In the genomic region with DNA sequence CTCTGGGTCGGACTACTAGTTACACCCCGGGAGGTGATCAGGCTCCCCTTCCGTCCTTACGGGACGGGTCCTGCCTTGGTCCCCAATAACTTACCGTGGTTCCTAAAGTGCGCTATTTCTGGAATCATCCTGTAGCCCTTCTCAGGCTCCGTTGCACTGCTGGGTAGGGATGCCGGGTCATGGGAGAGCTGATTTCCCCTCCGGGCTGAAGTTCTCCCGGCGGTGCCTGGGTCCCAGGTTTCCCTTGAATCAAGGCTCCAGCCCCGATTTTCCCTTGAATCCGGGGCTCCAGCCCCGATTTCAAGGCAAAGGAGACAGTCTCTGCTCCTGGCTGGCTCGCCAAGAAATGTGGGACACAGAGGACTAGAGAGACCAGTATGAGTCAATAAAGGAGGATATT, we compare ENCODE assay signal across 14 cellular contexts. TPM values are rescaled to one million over a fixed set of nuclear protein-coding genes. Genes with fewer than 3 reads are reported as not detected.
DNase-seq lines count a peak whose midpoint lies in the region; ATAC-seq and TF ChIP-seq lines count a peak whose summit lies in the region.
"Had no signal": no experiment of that assay in that cellular context is flagged by ENCODE, and none has a peak within 500 bp of the region (broad histone marks: within the 10 kb centered on the region; RNA-seq: fewer than 3 reads in every experiment).

No MANE protein-coding gene starts in this region.

- no TSS peak for BruUV-seq in MCF 10A (replicated peaks; lab: Mats Ljungman, UMichigan)

- H3K27ac Mint-ChIP-seq in MCF 10A (ENCODE audit: low read depth, unreplicated experiment) (no peak overlapping the region), mesothelial cell of epicardium (peak overlapping the region; percentile 81), T-helper 17 cell (no peak overlapping the region)

- intact Hi-C loops in breast epithelium (cut with DNase I; ENCODE audit: low total_unique reads): no loop called here
- intact Hi-C loops in MCF 10A (cut with micrococcal nuclease): no loop called here
- intact Hi-C loops in prostate gland (cut with DNase I): no loop called here
- intact Hi-C loops in aorta (cut with DNase I): no loop called here

- CTCF ChIA-PET in MCF 10A (lab: Yijun Ruan, JAX): no interaction called here

- no peaks in the 10 kb centered on the region for H3K36me3 ChIP-seq in breast epithelium
- H3K36me3 ChIP-seq in prostate gland: no peaks in the 10 kb centered on the region
- H3K36me3 ChIP-seq in aorta (ENCODE audit: control insufficient read depth in 1 of 2, insufficient read depth in 2 of 2, low read length in 1 of 2): no peaks in the 10 kb centered on the region

- H3K27ac ChIP-seq in breast epithelium (peak overlapping the region; percentile 67 to 88), prostate gland (peak overlapping the region; percentile 61 to 68), aorta (ENCODE audit: low read depth in 1 of 2, low read length in 2 of 2) (no peak overlapping the region)
- H3K27ac ChIP-seq: 22Rv1, BLaER1, GM23248 had no signal

- WGBS in prostate gland: 90% methylated on average over 16 of the region's 16 CpGs
- WGBS in aorta, 2 donors: 63 to 84% methylated on average over 16 of the region's 16 CpGs

- H3K4me1 ChIP-seq in breast epithelium (no peaks in the 10 kb centered on the region), prostate gland (replicated peaks) (no peaks in the 10 kb centered on the region), aorta (ENCODE audit: control insufficient read depth in 1 of 2, insufficient read depth in 2 of 2, low read length in 2 of 2) (peaks cover 0 to 2% of the 10 kb centered on the region in 2 donors)
- H3K4me1 ChIP-seq: BLaER1 had no signal

- H3K4me3 ChIP-seq in breast epithelium (peak overlapping the region in 2 of 3 donors; percentile 34 to 53), prostate gland (peak overlapping the region in 1 of 2 donors; percentile 4), aorta (ENCODE audit: low read length in 2 of 2) (no peak overlapping the region)
- H3K4me3 ChIP-seq: BLaER1, GM23248 had no signal

- H3K9me3 Mint-ChIP-seq in MCF 10A (ENCODE audit: unreplicated experiment) (peaks cover 17% of the 10 kb centered on the region), mesothelial cell of epicardium (peaks cover 30% of the 10 kb centered on the region)

- no peak for TF ChIP-seq CTCF in breast epithelium (IDR thresholded peaks at IDR 0.05)
- TF ChIP-seq CTCF in MCF 10A (IDR thresholded peaks at IDR 0.05; ENCODE audit: unreplicated experiment): no peak
- no peak for TF ChIP-seq CTCF in mesothelial cell of epicardium (IDR thresholded peaks at IDR 0.05; ENCODE audit: unreplicated experiment)
- TF ChIP-seq CTCF in prostate gland (IDR thresholded peaks at IDR 0.05): no peak

- H3K9me3 ChIP-seq in breast epithelium: no peaks in the 10 kb centered on the region
- no peaks in the 10 kb centered on the region for H3K9me3 ChIP-seq in prostate gland
- H3K9me3 ChIP-seq in aorta (ENCODE audit: control insufficient read depth, low read length): peaks cover 5% of the 10 kb centered on the region
- peaks cover 18% of the 10 kb centered on the region for H3K9me3 ChIP-seq in T-helper 17 cell (ENCODE audit: control insufficient read depth, low read length, poor library complexity, severe bottlenecking)

- H3K36me3 Mint-ChIP-seq in MCF 10A (ENCODE audit: insufficient read depth, unreplicated experiment) (no peaks in the 10 kb centered on the region), mesothelial cell of epicardium (peaks cover 27% of the 10 kb centered on the region), T-helper 17 cell (ENCODE audit: low read depth) (no peaks in the 10 kb centered on the region)

- TF ChIP-seq POLR2A in breast epithelium (IDR thresholded peaks at IDR 0.05) (no peak), prostate gland (IDR thresholded peaks at IDR 0.05) (no peak)

- no peaks in the 10 kb centered on the region for H3K27me3 ChIP-seq in breast epithelium
- H3K27me3 ChIP-seq in prostate gland (replicated peaks; ENCODE audit: insufficient read depth): no peaks in the 10 kb centered on the region
- no peaks in the 10 kb centered on the region for H3K27me3 ChIP-seq in aorta (ENCODE audit: control insufficient read depth in 1 of 2, insufficient read depth in 2 of 2, low read length in 1 of 2)
- H3K27me3 ChIP-seq: BLaER1 had no signal

- no peaks in the 10 kb centered on the region for H3K27me3 Mint-ChIP-seq in MCF 10A (ENCODE audit: insufficient read depth, unreplicated experiment)
- no peaks in the 10 kb centered on the region for H3K27me3 Mint-ChIP-seq in mesothelial cell of epicardium (ENCODE audit: low read depth)
- H3K27me3 Mint-ChIP-seq in T-helper 17 cell: no peaks in the 10 kb centered on the region

- H3K4me3 Mint-ChIP-seq in MCF 10A (ENCODE audit: unreplicated experiment): no peak overlapping the region
- H3K4me3 Mint-ChIP-seq in mesothelial cell of epicardium: no peak overlapping the region
- H3K4me3 Mint-ChIP-seq in T-helper 17 cell: no peak overlapping the region

- ATAC-seq in aorta (ENCODE audit: low FRiP score) (peak; percentile 6), T-helper 17 cell (no peak), GM21528 (IDR thresholded peaks at IDR 0.05; ENCODE audit: low FRiP score, unreplicated experiment) (no peak)

- POLR2A ChIA-PET in MCF 10A (lab: Yijun Ruan, JAX): no interaction called here

- DNase-seq in breast epithelium (ENCODE audit: low spot score in 2 of 2) (no peak), MCF 10A (ENCODE audit: unreplicated experiment) (no peak), mesothelial cell of epicardium (ENCODE audit: low spot score in 2 of 2, unreplicated experiment in 2 of 2) (no peak), prostate gland (ENCODE audit: low spot score) (peak; percentile 22), aorta (no peak), T-helper 17 cell (no peak)
- DNase-seq in stimulated activated CD8-positive, alpha-beta memory T cell treated with anti-CD3 and anti-CD28 coated beads, Interleukin-4, amount 100 ng/mL, for 48 hours: no peak
- DNase-seq: AML-193, DMS53, GM23248, H7 had no signal

- H3K4me1 Mint-ChIP-seq in MCF 10A (ENCODE audit: insufficient read depth, unreplicated experiment) (no peaks in the 10 kb centered on the region), mesothelial cell of epicardium (peaks cover 21% of the 10 kb centered on the region), T-helper 17 cell (no peaks in the 10 kb centered on the region)

RNA-seq across cellular contexts. Expression of gene ZNF493, which starts 43.4 kb away (rescaled TPM):
- total RNA-seq in breast epithelium: 10 to 100 TPM; 23.0 to 72.2 (median 47.5) TPM
- 8.7 and 12.4 TPM in 2 replicates for total RNA-seq in MCF 10A (2022)
- 37.3 to 42.2 TPM (median 42.1 TPM) in 3 replicates for total RNA-seq in mesothelial cell of epicardium
- 10 to 100 TPM; 29.4 to 32.5 TPM for total RNA-seq in prostate gland
- total RNA-seq in aorta: 10 to 100 TPM; 27.5 to 34.6 TPM
- 10 to 100 TPM in 1 of 2 donors, 1 to 10 TPM in 1; 1.9 to 10.7 TPM for polyA plus RNA-seq in aorta
- 10 to 100 TPM; 25.6 to 33.9 TPM for total RNA-seq in T-helper 17 cell

Comparison
In these comparisons a context has a peak if more than half of its experiments do, and no peak if none do; other contexts are left out.
1. H3K27ac ChIP-seq: peak in breast epithelium (2 of 2) and prostate gland (2 of 2); none in aorta (0 of 2).
2. H3K4me3 ChIP-seq: peak in breast epithelium (2 of 3); none in aorta (0 of 2).